Comparison of ENCODE assay signal across 21 cellular contexts in genomic region chr1:8854270-8854669, GRCh38.
"Had no signal": no experiment of that assay in that cellular context is flagged by ENCODE, and none has a peak within 500 bp of the region (broad histone marks: within the 10 kb centered on the region; RNA-seq: fewer than 3 reads in every experiment).

No MANE protein-coding gene starts in this region.

- ATAC-seq: activated CD8-positive, alpha-beta memory T cell treated with anti-CD3 and anti-CD28 coated beads, Interleukin-2, amount 10 ng/mL, durations not matched to agents 7 days and 5 days; mucosa of descending colon; naive thymus-derived CD4-positive, alpha-beta T cell had no signal

- H3K9me3 Mint-ChIP-seq: activated CD4-positive, alpha-beta memory T cell treated with anti-CD3 and anti-CD28 coated beads, Interleukin-2, amount 10 ng/mL, durations not matched to agents 7 days and 5 days; activated naive CD4-positive, alpha-beta T cell treated with anti-CD3 and anti-CD28 coated beads, Interleukin-2, amount 10 ng/mL, durations not matched to agents 7 days and 5 days; dendritic cell treated with granulocyte-macrophage colony-stimulating factor and Interleukin-4, amounts not matched to agents 40 ng/mL and 50 ng/mL, for 4 days; memory B cell; naive thymus-derived CD4-positive, alpha-beta T cell; stimulated activated naive CD8-positive, alpha-beta T cell treated with anti-CD3 and anti-CD28 coated beads, Interleukin-15, Interleukin-2, amounts not matched to agents 100 ng/mL and 50 ng/mL, for 24 hours had no signal

- H3K27ac ChIP-seq: prostate gland, right atrium auricular region, skin epidermis had no signal

- FAIRE-seq: astrocyte, bronchial epithelial cell had no signal

- H3K27me3 ChIP-seq: right atrium auricular region had no signal

- H3K9me3 ChIP-seq: mucosa of descending colon, prostate gland, right atrium auricular region had no signal

- H3K27ac Mint-ChIP-seq: activated CD4-positive, alpha-beta memory T cell treated with anti-CD3 and anti-CD28 coated beads, Interleukin-2, amount 10 ng/mL, durations not matched to agents 7 days and 5 days; activated CD8-positive, alpha-beta memory T cell treated with anti-CD3 and anti-CD28 coated beads, Interleukin-2, amount 10 ng/mL, durations not matched to agents 7 days and 5 days; activated naive CD4-positive, alpha-beta T cell treated with anti-CD3 and anti-CD28 coated beads, Interleukin-2, amount 10 ng/mL, durations not matched to agents 7 days and 5 days; dendritic cell treated with granulocyte-macrophage colony-stimulating factor and Interleukin-4, amounts not matched to agents 40 ng/mL and 50 ng/mL, for 4 days; memory B cell; stimulated activated naive CD8-positive, alpha-beta T cell treated with anti-CD3 and anti-CD28 coated beads, Interleukin-15, Interleukin-2, amounts not matched to agents 100 ng/mL and 50 ng/mL, for 24 hours had no signal

- H3K4me1 ChIP-seq: prostate gland had no signal

- H3K4me3 ChIP-seq: mucosa of descending colon, prostate gland, right atrium auricular region, skin epidermis had no signal

- H3K4me3 Mint-ChIP-seq: activated CD4-positive, alpha-beta memory T cell treated with anti-CD3 and anti-CD28 coated beads, Interleukin-2, amount 10 ng/mL, durations not matched to agents 7 days and 5 days; activated CD8-positive, alpha-beta memory T cell treated with anti-CD3 and anti-CD28 coated beads, Interleukin-2, amount 10 ng/mL, durations not matched to agents 7 days and 5 days; activated naive CD4-positive, alpha-beta T cell treated with anti-CD3 and anti-CD28 coated beads, Interleukin-2, amount 10 ng/mL, durations not matched to agents 7 days and 5 days; dendritic cell treated with granulocyte-macrophage colony-stimulating factor and Interleukin-4, amounts not matched to agents 40 ng/mL and 50 ng/mL, for 4 days; memory B cell; naive thymus-derived CD4-positive, alpha-beta T cell; stimulated activated naive CD8-positive, alpha-beta T cell treated with anti-CD3 and anti-CD28 coated beads, Interleukin-15, Interleukin-2, amounts not matched to agents 100 ng/mL and 50 ng/mL, for 24 hours had no signal

- DNase-seq: activated CD4-positive, alpha-beta memory T cell treated with anti-CD3 and anti-CD28 coated beads, Interleukin-2, amount 10 ng/mL, durations not matched to agents 7 days and 5 days; activated CD4-positive, alpha-beta T cell treated with anti-CD3 and anti-CD28 coated beads for 48 hours; activated CD4-positive, CD25-positive, alpha-beta regulatory T cell; activated CD8-positive, alpha-beta memory T cell treated with anti-CD3 and anti-CD28 coated beads, Interleukin-2, amount 10 ng/mL, durations not matched to agents 7 days and 5 days; activated effector memory CD4-positive, alpha-beta T cell treated with Interleukin-2 at 50 U/mL for 16 hours; activated naive CD4-positive, alpha-beta T cell treated with anti-CD3 and anti-CD28 coated beads, Interleukin-2, amount 10 ng/mL, durations not matched to agents 7 days and 5 days; activated T-cell treated with anti-CD3 and anti-CD28 coated beads, Interleukin-2, amount 50 U/mL, for 1 hour; effector memory CD4-positive, alpha-beta T cell; left ventricle myocardium superior; mucosa of descending colon; naive thymus-derived CD4-positive, alpha-beta T cell; T-helper 9 cell; trophoblast cell had no signal

- H3K27me3 Mint-ChIP-seq: activated CD4-positive, alpha-beta memory T cell treated with anti-CD3 and anti-CD28 coated beads, Interleukin-2, amount 10 ng/mL, durations not matched to agents 7 days and 5 days; activated CD8-positive, alpha-beta memory T cell treated with anti-CD3 and anti-CD28 coated beads, Interleukin-2, amount 10 ng/mL, durations not matched to agents 7 days and 5 days; activated naive CD4-positive, alpha-beta T cell treated with anti-CD3 and anti-CD28 coated beads, Interleukin-2, amount 10 ng/mL, durations not matched to agents 7 days and 5 days; dendritic cell treated with granulocyte-macrophage colony-stimulating factor and Interleukin-4, amounts not matched to agents 40 ng/mL and 50 ng/mL, for 4 days; memory B cell; naive thymus-derived CD4-positive, alpha-beta T cell; stimulated activated naive CD8-positive, alpha-beta T cell treated with anti-CD3 and anti-CD28 coated beads, Interleukin-15, Interleukin-2, amounts not matched to agents 100 ng/mL and 50 ng/mL, for 24 hours had no signal
